9 cellular contexts compared by ENCODE assay signal in genomic region chr1:184882649-184883303, GRCh38.
A peak's percentile ranks its signal among the peaks of the same experiment; 100 is the strongest.
DNase-seq lines count a peak whose midpoint lies in the region; ATAC-seq and TF ChIP-seq lines count a peak whose summit lies in the region.
"Had no signal": no experiment of that assay in that cellular context is flagged by ENCODE, and none has a peak within 500 bp of the region (broad histone marks: within the 10 kb centered on the region; RNA-seq: fewer than 3 reads in every experiment).

No MANE protein-coding gene starts in this region.

- peak; percentile 32 for ATAC-seq in GM18861 (IDR thresholded peaks at IDR 0.05; ENCODE audit: unreplicated experiment)
- peak; percentile 39 for ATAC-seq in HG03280 (IDR thresholded peaks at IDR 0.05; ENCODE audit: unreplicated experiment)
- no peak for ATAC-seq in naive thymus-derived CD4-positive, alpha-beta T cell
- no peak for ATAC-seq in HG03139 (IDR thresholded peaks at IDR 0.05; ENCODE audit: unreplicated experiment)
- no peak for ATAC-seq in HG02970 (IDR thresholded peaks at IDR 0.05; ENCODE audit: low FRiP score, unreplicated experiment)

- no peak overlapping the region for H3K4me3 ChIP-seq in brain microvascular endothelial cell (ENCODE audit: low read depth, low read length)
- no peak overlapping the region for H3K4me3 ChIP-seq in naive thymus-derived CD4-positive, alpha-beta T cell (ENCODE audit: low read length)

- no peak for DNase-seq in brain microvascular endothelial cell
- peak; percentile 10 for DNase-seq in occipital lobe (lab: John Stamatoyannopoulos, UW)
- DNase-seq in naive thymus-derived CD4-positive, alpha-beta T cell, result no peak
- no peak for DNase-seq in RPMI8226
- DNase-seq: amniotic stem cell had no signal

- peak overlapping the region; percentile 11 for H3K27ac ChIP-seq in brain microvascular endothelial cell
- no peak overlapping the region for H3K27ac ChIP-seq in naive thymus-derived CD4-positive, alpha-beta T cell (ENCODE audit: low read depth, low read length)

- no peak for TF ChIP-seq CTCF in brain microvascular endothelial cell (IDR thresholded peaks at IDR 0.05; ENCODE audit: low read depth, low read length, missing control alignments)

- H3K27me3 ChIP-seq in brain microvascular endothelial cell (replicated peaks), result no peaks in the 10 kb centered on the region
- no peaks in the 10 kb centered on the region for H3K27me3 ChIP-seq in naive thymus-derived CD4-positive, alpha-beta T cell (ENCODE audit: control insufficient read depth in 2 of 2, insufficient read depth in 2 of 2, low read length in 2 of 2)

- CTCF ChIA-PET in naive thymus-derived CD4-positive, alpha-beta T cell (lab: Charles Lee), result no interaction called here

- POLR2A ChIA-PET in naive thymus-derived CD4-positive, alpha-beta T cell (lab: Charles Lee), result no interaction called here

- no peaks in the 10 kb centered on the region for H3K9me3 Mint-ChIP-seq in naive thymus-derived CD4-positive, alpha-beta T cell

- no peaks in the 10 kb centered on the region for H3K36me3 ChIP-seq in brain microvascular endothelial cell (replicated peaks)
- H3K36me3 ChIP-seq in naive thymus-derived CD4-positive, alpha-beta T cell (ENCODE audit: control insufficient read depth in 2 of 3, insufficient read depth in 3 of 3, low read length in 3 of 3), result no peaks in the 10 kb centered on the region

- in situ Hi-C loops in brain microvascular endothelial cell (cut with HindIII; ENCODE audit: low pct_ligation_motif_present, low sequenced_read_pairs), result no loop called here

- peak overlapping the region in 1 of 9 donors; percentile 50 for H3K27ac Mint-ChIP-seq in naive thymus-derived CD4-positive, alpha-beta T cell

- H3K36me3 Mint-ChIP-seq in naive thymus-derived CD4-positive, alpha-beta T cell, result peaks cover 0 to 23% (median 0%) of the 10 kb centered on the region in 5 donors

- intact Hi-C loops in naive thymus-derived CD4-positive, alpha-beta T cell (cut with micrococcal nuclease), result no loop called here

- H3K4me1 ChIP-seq in naive thymus-derived CD4-positive, alpha-beta T cell (ENCODE audit: control insufficient read depth in 2 of 2, insufficient read depth in 2 of 2, low read length in 2 of 2), result no peaks in the 10 kb centered on the region

- no peaks in the 10 kb centered on the region for H3K9me3 ChIP-seq in naive thymus-derived CD4-positive, alpha-beta T cell (ENCODE audit: control insufficient read depth in 2 of 3, low read length in 3 of 3)

- peaks cover 0 to 10% (median 1%) of the 10 kb centered on the region in 5 donors for H3K27me3 Mint-ChIP-seq in naive thymus-derived CD4-positive, alpha-beta T cell

- no peak overlapping the region for H3K4me3 Mint-ChIP-seq in naive thymus-derived CD4-positive, alpha-beta T cell

- peaks cover 0 to 17% (median 0%) of the 10 kb centered on the region in 7 donors for H3K4me1 Mint-ChIP-seq in naive thymus-derived CD4-positive, alpha-beta T cell

Comparison
In these comparisons a context has a peak if more than half of its experiments do, and no peak if none do; other contexts are left out.
1. ATAC-seq: peak in GM18861 (single experiment) and HG03280 (single experiment); none in naive thymus-derived CD4-positive, alpha-beta T cell (single experiment), HG03139 (single experiment) and HG02970 (single experiment).